ENCODE assay signal across 1 cellular context in genomic region chr5:172110921-172111873, GRCh38.
TF ChIP-seq lines count a peak whose summit lies in the region.

No MANE protein-coding gene starts in this region.

TF ChIP-seq in GM23338, 12 proteins besides CTCF, POLR2A, EP300 and RAD21 (continued from another document):
- no peak for TF ChIP-seq ETS1 (IDR thresholded peaks at IDR 0.05)
